ENCODE assay signal across 8 cellular contexts in genomic region chr11:117481885-117482284, GRCh38.
"Had no signal": no experiment of that assay in that cellular context is flagged by ENCODE, and none has a peak within 500 bp of the region (broad histone marks: within the 10 kb centered on the region; RNA-seq: fewer than 3 reads in every experiment).

No MANE protein-coding gene starts in this region.

- H3K4me3 Mint-ChIP-seq: IgD-negative memory B cell had no signal

- FAIRE-seq: HepG2, HTR-8/SVneo, K562 had no signal

- DNase-seq: IMR-90, KBM-7, KG1 had no signal

- H3K27ac Mint-ChIP-seq: IgD-negative memory B cell had no signal

- H3K4me3 ChIP-seq: K562 had no signal

- ATAC-seq: HepG2, K562 had no signal

- H3K27ac ChIP-seq: HL-60 had no signal

- H3K9me3 Mint-ChIP-seq: IgD-negative memory B cell had no signal

- H3K4me1 Mint-ChIP-seq: IgD-negative memory B cell had no signal
